ENCODE assay signal across 8 cellular contexts in the genomic region with DNA sequence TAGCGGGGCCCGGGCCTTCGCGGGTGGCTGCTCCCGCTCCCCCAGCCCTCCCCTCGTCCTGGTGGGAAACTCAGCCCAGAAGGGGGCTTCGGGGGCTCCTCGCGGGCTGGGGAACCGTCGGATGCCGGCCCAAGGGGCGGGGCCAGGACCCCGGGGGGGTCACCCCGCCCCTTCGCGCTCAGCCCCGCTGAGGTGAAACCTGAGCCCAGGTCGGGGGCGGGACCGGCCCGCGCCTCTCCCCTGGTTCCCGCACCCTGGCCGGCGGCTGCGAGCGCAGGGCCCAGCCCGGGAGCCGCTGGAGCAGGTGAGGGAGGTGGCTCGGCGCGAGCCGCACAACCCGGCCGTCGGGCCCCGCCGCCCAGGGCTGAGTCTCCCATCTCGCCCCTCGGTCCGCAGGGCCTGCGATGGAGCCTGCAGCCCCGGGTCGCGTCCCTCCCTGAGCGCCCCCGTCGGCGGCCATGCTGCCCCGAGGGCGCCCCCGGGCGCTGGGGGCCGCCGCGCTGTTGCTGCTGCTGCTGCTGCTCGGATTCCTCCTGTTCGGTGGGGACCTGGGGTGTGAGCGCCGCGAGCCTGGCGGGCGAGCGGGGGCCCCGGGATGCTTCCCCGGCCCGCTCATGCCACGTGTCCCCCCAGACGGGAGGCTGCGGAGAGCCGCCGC. TPM values are rescaled to one million over a fixed set of nuclear protein-coding genes. Genes with fewer than 3 reads are reported as not detected.
DNase-seq lines count a peak whose midpoint lies in the region; ATAC-seq and TF ChIP-seq lines count a peak whose summit lies in the region.

Gene LARGE2 (plus strand): TSS at position 232 of the 658 bp plus-strand sequence. CDS start 227 bp downstream, at position 459.

- CTCF ChIA-PET in CD4-positive, alpha-beta memory T cell (lab: Charles Lee; ENCODE audit: partially characterized antibody) = interaction anchor here (1.3 kb wide), 1 partner anchor 42 kb away, joined by 3 read pairs; no protein-coding TSS in a partner anchor

- no peak for TF ChIP-seq POLR2A in testis (IDR thresholded peaks at IDR 0.05)

- H3K36me3 Mint-ChIP-seq in CD4-positive, alpha-beta memory T cell = peaks cover 0 to 13% of the 10 kb centered on the region in 2 donors
- H3K36me3 Mint-ChIP-seq in activated T-helper 1 cell treated with anti-CD3 and anti-CD28 coated beads, Interleukin-12 subunit alpha, Interleukin-12 subunit beta, Interleukin-2, Interleukin-4 antibody, amounts not matched to agents 30 ng/mL and 10 ng/mL and 1 ng/mL, durations not matched to agents 14 hours and 24 hours and 36 hours (ENCODE audit: low read depth) = peaks cover 4% of the 10 kb centered on the region
- H3K36me3 Mint-ChIP-seq in immature natural killer cell = peaks cover 0 to 4% (median 0%) of the 10 kb centered on the region in 3 donors

- in situ Hi-C loops in G401 (cut with HindIII; ENCODE audit: low sequenced_read_pairs) = no loop called here

- peaks cover 42% of the 10 kb centered on the region for H3K4me1 ChIP-seq in CD4-positive, alpha-beta memory T cell (ENCODE audit: insufficient read depth, low read length)
- H3K4me1 ChIP-seq in testis = peaks cover 14% of the 10 kb centered on the region

- peaks cover 0 to 5% (median 0%) of the 10 kb centered on the region in 8 donors for H3K9me3 Mint-ChIP-seq in CD4-positive, alpha-beta memory T cell
- no peaks in the 10 kb centered on the region for H3K9me3 Mint-ChIP-seq in activated T-helper 1 cell treated with anti-CD3 and anti-CD28 coated beads, Interleukin-12 subunit alpha, Interleukin-12 subunit beta, Interleukin-2, Interleukin-4 antibody, amounts not matched to agents 30 ng/mL and 10 ng/mL and 1 ng/mL, durations not matched to agents 14 hours and 24 hours and 36 hours
- H3K9me3 Mint-ChIP-seq in immature natural killer cell = no peaks in the 10 kb centered on the region

- peak within 1 kb of the TSS in 1 of 2 donors; percentile 43 for H3K4me3 ChIP-seq in CD4-positive, alpha-beta memory T cell (ENCODE audit: low read length in 2 of 2)
- peak within 1 kb of the TSS; percentile 25 for H3K4me3 ChIP-seq in Jurkat, Clone E6-1 (ENCODE audit: low read length)
- H3K4me3 ChIP-seq in testis = peak within 1 kb of the TSS; percentile 41 to 54

- peaks cover 0 to 1% of the 10 kb centered on the region in 2 donors for H3K27me3 Mint-ChIP-seq in CD4-positive, alpha-beta memory T cell
- peaks cover 29% of the 10 kb centered on the region for H3K27me3 Mint-ChIP-seq in activated T-helper 1 cell treated with anti-CD3 and anti-CD28 coated beads, Interleukin-12 subunit alpha, Interleukin-12 subunit beta, Interleukin-2, Interleukin-4 antibody, amounts not matched to agents 30 ng/mL and 10 ng/mL and 1 ng/mL, durations not matched to agents 14 hours and 24 hours and 36 hours (ENCODE audit: insufficient read depth)
- H3K27me3 Mint-ChIP-seq in immature natural killer cell (ENCODE audit: low read depth in 3 of 3) = peaks cover 4 to 19% (median 15%) of the 10 kb centered on the region in 3 donors

- TF ChIP-seq CTCF in testis (IDR thresholded peaks at IDR 0.05) = no peak

- no peaks in the 10 kb centered on the region for H3K27me3 ChIP-seq in CD4-positive, alpha-beta memory T cell (ENCODE audit: insufficient read depth, low read length)
- no peaks in the 10 kb centered on the region for H3K27me3 ChIP-seq in testis

- peaks cover 22 to 58% (median 41%) of the 10 kb centered on the region in 4 donors for H3K4me1 Mint-ChIP-seq in CD4-positive, alpha-beta memory T cell
- H3K4me1 Mint-ChIP-seq in activated T-helper 1 cell treated with anti-CD3 and anti-CD28 coated beads, Interleukin-12 subunit alpha, Interleukin-12 subunit beta, Interleukin-2, Interleukin-4 antibody, amounts not matched to agents 30 ng/mL and 10 ng/mL and 1 ng/mL, durations not matched to agents 14 hours and 24 hours and 36 hours (ENCODE audit: low read depth) = peaks cover 8% of the 10 kb centered on the region
- H3K4me1 Mint-ChIP-seq in immature natural killer cell = peaks cover 33 to 44% of the 10 kb centered on the region in 2 donors

- no peak for ATAC-seq in HG02642 (IDR thresholded peaks at IDR 0.05; ENCODE audit: poor library complexity, unreplicated experiment)
- ATAC-seq in GM18867 (IDR thresholded peaks at IDR 0.05; ENCODE audit: unreplicated experiment) = no peak

- WGBS in testis, 2 donors = 0 to 2% methylated on average over 8 to 49 of the region's 73 CpGs

- H3K27ac ChIP-seq in CD4-positive, alpha-beta memory T cell (ENCODE audit: low read depth, low read length) = no peak within 1 kb of the TSS
- peak within 1 kb of the TSS; percentile 3 to 59 for H3K27ac ChIP-seq in testis

- H3K36me3 ChIP-seq in CD4-positive, alpha-beta memory T cell (ENCODE audit: insufficient read depth, low read length) = no peaks in the 10 kb centered on the region
- no peaks in the 10 kb centered on the region for H3K36me3 ChIP-seq in testis (ENCODE audit: low read depth, missing control alignments)

- peak within 1 kb of the TSS in 6 of 7 donors; percentile 61 to 92 (median 82) for H3K27ac Mint-ChIP-seq in CD4-positive, alpha-beta memory T cell
- H3K27ac Mint-ChIP-seq in activated T-helper 1 cell treated with anti-CD3 and anti-CD28 coated beads, Interleukin-12 subunit alpha, Interleukin-12 subunit beta, Interleukin-2, Interleukin-4 antibody, amounts not matched to agents 30 ng/mL and 10 ng/mL and 1 ng/mL, durations not matched to agents 14 hours and 24 hours and 36 hours = no peak within 1 kb of the TSS
- H3K27ac Mint-ChIP-seq in immature natural killer cell = no peak within 1 kb of the TSS

- intact Hi-C loops in CD4-positive, alpha-beta memory T cell (cut with micrococcal nuclease) = no loop called here
- intact Hi-C loops in activated T-helper 1 cell treated with anti-CD3 and anti-CD28 coated beads, Interleukin-12 subunit alpha, Interleukin-12 subunit beta, Interleukin-2, Interleukin-4 antibody, amounts not matched to agents 30 ng/mL and 10 ng/mL and 1 ng/mL, durations not matched to agents 14 hours and 24 hours and 36 hours (cut with micrococcal nuclease) = no loop called here
- intact Hi-C loops in testis (cut with DNase I; ENCODE audit: low total_unique reads) = no loop called here

- POLR2A ChIA-PET in CD4-positive, alpha-beta memory T cell (lab: Charles Lee; ENCODE audit: partially characterized antibody) = interaction anchor here (1.3 to 1.8 kb wide), 2 partner anchors 7 to 14 kb away, joined by 3 to 7 read pairs; no protein-coding TSS in a partner anchor

- peak in 4 of 5 donors; percentile 22 to 34 (median 28) for DNase-seq in CD4-positive, alpha-beta memory T cell
- DNase-seq in Jurkat, Clone E6-1 (ENCODE audit: low read depth, low spot score) = no peak
- DNase-seq in activated T-helper 1 cell treated with anti-CD3 and anti-CD28 coated beads, Interleukin-12 subunit alpha, Interleukin-12 subunit beta, Interleukin-2, Interleukin-4 antibody, amounts not matched to agents 30 ng/mL and 10 ng/mL and 1 ng/mL, durations not matched to agents 14 hours and 24 hours and 36 hours (ENCODE audit: low spot score) = no peak
- DNase-seq in immature natural killer cell (peak in 1 of 3 donors; percentile 24), testis (no peak), G401 (ENCODE audit: low spot score) (no peak)

- H3K9me3 ChIP-seq in CD4-positive, alpha-beta memory T cell (ENCODE audit: control insufficient read depth in 1 of 2, low read length in 2 of 2) = no peaks in the 10 kb centered on the region
- H3K9me3 ChIP-seq in testis = no peaks in the 10 kb centered on the region

- H3K4me3 Mint-ChIP-seq in CD4-positive, alpha-beta memory T cell = peak within 1 kb of the TSS; percentile 79 to 95 (median 86)
- peak within 1 kb of the TSS; percentile 59 for H3K4me3 Mint-ChIP-seq in activated T-helper 1 cell treated with anti-CD3 and anti-CD28 coated beads, Interleukin-12 subunit alpha, Interleukin-12 subunit beta, Interleukin-2, Interleukin-4 antibody, amounts not matched to agents 30 ng/mL and 10 ng/mL and 1 ng/mL, durations not matched to agents 14 hours and 24 hours and 36 hours
- peak within 1 kb of the TSS; percentile 70 to 85 (median 74) for H3K4me3 Mint-ChIP-seq in immature natural killer cell

RNA-seq across cellular contexts. Expression of gene LARGE2, which starts in this region (rescaled TPM):
- 1 to 10 TPM; 4.2 to 5.1 TPM for total RNA-seq in CD4-positive, alpha-beta memory T cell
- 1 to 10 TPM; 3.1 to 8.6 TPM for polyA plus RNA-seq in CD4-positive, alpha-beta memory T cell
- 5.8 TPM for polyA plus RNA-seq in Jurkat, Clone E6-1 (2012; ENCODE audit: insufficient read depth, insufficient read length)
- total RNA-seq in activated T-helper 1 cell treated with anti-CD3 and anti-CD28 coated beads, Interleukin-12 subunit alpha, Interleukin-12 subunit beta, Interleukin-2, Interleukin-4 antibody, amounts not matched to agents 30 ng/mL and 10 ng/mL and 1 ng/mL, durations not matched to agents 14 hours and 24 hours and 36 hours = not detected in 2 replicates
- polyA plus RNA-seq in immature natural killer cell = under 1 TPM in 1 of 3 donors, not detected in 2; 0.96 TPM
- total RNA-seq in testis = 1 to 10 TPM; 2.1 to 3.4 TPM
- 4.7 TPM for polyA plus RNA-seq in testis (ENCODE audit: insufficient read depth, low read depth, low replicate concordance)
- not detected in 2 replicates for total RNA-seq in G401 (2014; rRNA removed; shearing (Covaris generic))

Comparison
In these comparisons a context has a peak if more than half of its experiments do, and no peak if none do; other contexts are left out.
1. DNase-seq: peak in CD4-positive, alpha-beta memory T cell (4 of 5); none in Jurkat, Clone E6-1 (single experiment), activated T-helper 1 cell treated with anti-CD3 and anti-CD28 coated beads, Interleukin-12 subunit alpha, Interleukin-12 subunit beta, Interleukin-2, Interleukin-4 antibody, amounts not matched to agents 30 ng/mL and 10 ng/mL and 1 ng/mL, durations not matched to agents 14 hours and 24 hours and 36 hours (single experiment), testis (single experiment) and G401 (single experiment).
2. H3K27ac Mint-ChIP-seq: peak in CD4-positive, alpha-beta memory T cell (6 of 7); none in activated T-helper 1 cell treated with anti-CD3 and anti-CD28 coated beads, Interleukin-12 subunit alpha, Interleukin-12 subunit beta, Interleukin-2, Interleukin-4 antibody, amounts not matched to agents 30 ng/mL and 10 ng/mL and 1 ng/mL, durations not matched to agents 14 hours and 24 hours and 36 hours (single experiment) and immature natural killer cell (0 of 6).
3. Peak in every context shown above with its lines, with median percentiles within 50 percentile points of each other: H3K4me3 Mint-ChIP-seq.